In genomic region chr4:15327311-15328298, GRCh38 we compare ENCODE assay signal across 13 cellular contexts.
DNase-seq lines count a peak whose midpoint lies in the region; ATAC-seq and TF ChIP-seq lines count a peak whose summit lies in the region.
"Had no signal": no experiment of that assay in that cellular context is flagged by ENCODE, and none has a peak within 500 bp of the region (broad histone marks: within the 10 kb centered on the region; RNA-seq: fewer than 3 reads in every experiment).

No MANE protein-coding gene starts in this region.

- no TSS peak for BruUV-seq in PC-9 (replicated peaks; lab: Mats Ljungman, UMichigan)

- DNase-seq in AG10803 (ENCODE audit: low read depth), result peak; percentile 94
- DNase-seq in SK-N-SH, result no peak
- peak; percentile 94 for DNase-seq in fibroblast of villous mesenchyme (ENCODE audit: low read depth)
- no peak for DNase-seq in sciatic nerve (ENCODE audit: low spot score)
- no peak for DNase-seq in central memory CD4-positive, alpha-beta T cell
- DNase-seq in NCI-H510A (lab: John Stamatoyannopoulos, UW), result no peak
- no peak for DNase-seq in PC-9
- DNase-seq: activated naive CD8-positive, alpha-beta T cell treated with anti-CD3 and anti-CD28 coated beads, Interleukin-2, amount 10 ng/mL, durations not matched to agents 7 days and 5 days; GDM1; hypothalamus; ovary had no signal

- no peak overlapping the region for H3K9ac ChIP-seq in SK-N-SH

- H3K9me2 ChIP-seq in SK-N-SH (no peaks in the 10 kb centered on the region), PC-9 (ENCODE audit: insufficient read depth) (no peaks in the 10 kb centered on the region)

- no peak; the same call in 1 of the 2 replicates for TF ChIP-seq CTCF in AG10803 (conservative IDR thresholded peaks at IDR 0.05; ENCODE audit: low read length)
- TF ChIP-seq CTCF in SK-N-SH (IDR thresholded peaks at IDR 0.05), result peak; percentile 38
- peak; percentile 3 for TF ChIP-seq CTCF in fibroblast of villous mesenchyme (IDR thresholded peaks at IDR 0.05; ENCODE audit: insufficient read depth, low read depth, low read length)
- no peak for TF ChIP-seq CTCF in PC-9 (conservative IDR thresholded peaks at IDR 0.05)

- H3K27ac ChIP-seq in SK-N-SH (ENCODE audit: low read depth in 2 of 2, low read length in 1 of 2) (peak overlapping the region; percentile 57 to 61; a peak in 3 of 4 replicates), PC-9 (no peak overlapping the region)
- H3K27ac ChIP-seq: ovary had no signal

- H4K20me1 ChIP-seq in SK-N-SH (ENCODE audit: insufficient read depth) (no peaks in the 10 kb centered on the region), PC-9 (ENCODE audit: insufficient read depth) (no peaks in the 10 kb centered on the region)

- H3K9me3 ChIP-seq in SK-N-SH, result no peaks in the 10 kb centered on the region
- H3K9me3 ChIP-seq in PC-9 (ENCODE audit: insufficient read depth, low read depth), result no peaks in the 10 kb centered on the region
- H3K9me3 ChIP-seq: ovary had no signal

- intact Hi-C loops in sciatic nerve (cut with DNase I) (no loop called here), PC-9 (cut with micrococcal nuclease; ENCODE audit: unreplicated experiment) (no loop called here)

- TF ChIP-seq EP300 in SK-N-SH (IDR thresholded peaks at IDR 0.05; ENCODE audit: borderline replicate concordance in 1 of 2, low read depth in 1 of 2, low read length in 1 of 2), result peak in 1 of 2 experiments; percentile 91; a peak in 2 of 4 replicates

- 47% methylated on average over 7 of the region's 7 CpGs for WGBS in SK-N-SH (ENCODE audit: low lambda C conversion rate)

- no peak for TF ChIP-seq RAD21 in SK-N-SH (IDR thresholded peaks at IDR 0.05; ENCODE audit: low read length)

- no peak overlapping the region for H3K4me3 ChIP-seq in AG10803 (ENCODE audit: low read length)
- H3K4me3 ChIP-seq in SK-N-SH (ENCODE audit: low read depth in 2 of 2, low read length in 1 of 2), result no peak overlapping the region
- H3K4me3 ChIP-seq in fibroblast of villous mesenchyme (ENCODE audit: low read depth, low read length), result no peak overlapping the region
- no peak overlapping the region for H3K4me3 ChIP-seq in PC-9
- H3K4me3 ChIP-seq: ovary had no signal

- POLR2A ChIA-PET in SK-N-SH (lab: Yijun Ruan, JAX) (no interaction called here), PC-9 (lab: Charles Lee; ENCODE audit: unreplicated experiment) (no interaction called here)

- H3F3A ChIP-seq in SK-N-SH (replicated peaks; ENCODE audit: insufficient read depth), result peaks cover 6% of the 10 kb centered on the region
- no peaks in the 10 kb centered on the region for H3F3A ChIP-seq in PC-9 (ENCODE audit: insufficient read depth, low read depth)

- no peaks in the 10 kb centered on the region for H3K36me3 ChIP-seq in SK-N-SH (replicated peaks in 1 of 2; ENCODE audit: control insufficient read depth in 1 of 2, insufficient read depth in 2 of 2, low read length in 1 of 2)
- no peaks in the 10 kb centered on the region for H3K36me3 ChIP-seq in PC-9 (ENCODE audit: low read depth)
- H3K36me3 ChIP-seq: ovary had no signal

- H3K79me2 ChIP-seq in SK-N-SH (ENCODE audit: insufficient read depth), result no peaks in the 10 kb centered on the region
- H3K79me2 ChIP-seq in PC-9 (ENCODE audit: low read depth), result no peaks in the 10 kb centered on the region

- H3K27me3 ChIP-seq in SK-N-SH (ENCODE audit: insufficient read depth), result no peaks in the 10 kb centered on the region
- H3K27me3 ChIP-seq in PC-9 (ENCODE audit: insufficient read depth, low read depth), result no peaks in the 10 kb centered on the region
- H3K27me3 ChIP-seq: ovary had no signal

- H3K4me1 ChIP-seq in SK-N-SH (ENCODE audit: control insufficient read depth in 1 of 2, insufficient read depth in 2 of 2, low read depth in 1 of 2, low read length in 1 of 2) (no peaks in the 10 kb centered on the region; a peak in 2 of 4 replicates), PC-9 (replicated peaks; ENCODE audit: insufficient read depth) (no peaks in the 10 kb centered on the region)

- H2AFZ ChIP-seq in SK-N-SH (ENCODE audit: low read depth), result peak overlapping the region; percentile 19; the same call in 1 of the 2 replicates
- no peak overlapping the region for H2AFZ ChIP-seq in PC-9

- CTCF ChIA-PET in SK-N-SH (lab: Yijun Ruan, JAX) (interaction anchor here (1.6 kb wide), 1 partner anchor 15 kb away, joined by 5 read pairs; no protein-coding TSS in a partner anchor), PC-9 (lab: Charles Lee) (no interaction called here)

- ATAC-seq in sciatic nerve (peak; percentile 72), GM21723 (IDR thresholded peaks at IDR 0.05; ENCODE audit: unreplicated experiment) (no peak)
- ATAC-seq: stimulated activated memory B cell treated with anti-CD40 and anti-IgM and Interleukin-4, amounts not matched to agents 10 μg/mL and 1 μg/mL and 100 μg/mL, for 72 hours had no signal

- peak overlapping the region; percentile 53; the same call in 1 of the 2 replicates for H3K4me2 ChIP-seq in SK-N-SH
- no peak overlapping the region for H3K4me2 ChIP-seq in PC-9

TF ChIP-seq in SK-N-SH, 30 proteins besides CTCF, POLR2A, EP300 and RAD21 (continues in another document):
- no peak for TF ChIP-seq RFX5 (IDR thresholded peaks at IDR 0.05; ENCODE audit: low read length)
- no peak; the same call in 1 of the 2 replicates for TF ChIP-seq RXRA (IDR thresholded peaks at IDR 0.05; ENCODE audit: borderline replicate concordance, low read depth)
- no peak for TF ChIP-seq GABPA (IDR thresholded peaks at IDR 0.05; ENCODE audit: low read depth)
- TF ChIP-seq CHD2 (IDR thresholded peaks at IDR 0.05; ENCODE audit: low read length, partially characterized antibody), result no peak
- TF ChIP-seq TCF12 (IDR thresholded peaks at IDR 0.05), result peak; percentile 100
- TF ChIP-seq TAF1 (IDR thresholded peaks at IDR 0.05; ENCODE audit: borderline replicate concordance, low read depth, low read length), result no peak
- TF ChIP-seq NRF1 (IDR thresholded peaks at IDR 0.05; ENCODE audit: low read depth, low read length), result no peak
- TF ChIP-seq POLR2AphosphoS5 (IDR thresholded peaks at IDR 0.05; ENCODE audit: low read depth, low read length), result peak; percentile 83; the same call in 1 of the 2 replicates
- TF ChIP-seq TEAD4 (IDR thresholded peaks at IDR 0.05; ENCODE audit: borderline replicate concordance, insufficient read depth), result peak; percentile 86
- TF ChIP-seq FOSL2 (IDR thresholded peaks at IDR 0.05; ENCODE audit: borderline replicate concordance, low read depth), result peak; percentile 82
- TF ChIP-seq ZBTB33 (IDR thresholded peaks at IDR 0.05; ENCODE audit: borderline replicate concordance, low read depth), result peak; percentile 65; the same call in 1 of the 2 replicates
- peak; percentile 80 for TF ChIP-seq FOXM1 (IDR thresholded peaks at IDR 0.05; ENCODE audit: low read depth)
- TF ChIP-seq ELF1 (IDR thresholded peaks at IDR 0.05), result 0 out of 2 replicates have a peak, but pooled peaks have one; percentile 16
- no peak for TF ChIP-seq EZH2phosphoT487 (IDR thresholded peaks at IDR 0.05; ENCODE audit: borderline replicate concordance, low read depth)
- 0 out of 2 replicates have a peak, but pooled peaks have one; percentile 36 for TF ChIP-seq SIN3A (IDR thresholded peaks at IDR 0.05; ENCODE audit: borderline replicate concordance, low read depth, low read length)
- no peak for TF ChIP-seq MEF2A (IDR thresholded peaks at IDR 0.05; ENCODE audit: borderline replicate concordance, low read depth)
- 0 out of 2 replicates have a peak, but pooled peaks have one; percentile 46 for TF ChIP-seq MAX (IDR thresholded peaks at IDR 0.05; ENCODE audit: low read depth)
- peak; percentile 89 for TF ChIP-seq PBX3 (IDR thresholded peaks at IDR 0.05)
- TF ChIP-seq SMC3 (IDR thresholded peaks at IDR 0.05; ENCODE audit: low read depth, low read length), result no peak

Comparison
In these comparisons a context has a peak if more than half of its experiments do, and no peak if none do; other contexts are left out.
1. DNase-seq: peak in AG10803 (single experiment) and fibroblast of villous mesenchyme (single experiment); none in SK-N-SH (single experiment), sciatic nerve (single experiment), central memory CD4-positive, alpha-beta T cell (single experiment), NCI-H510A (single experiment) and PC-9 (0 of 2).
2. CTCF ChIP-seq: peak in SK-N-SH (single experiment) and fibroblast of villous mesenchyme (single experiment); none in AG10803 (single experiment) and PC-9 (single experiment).